2 cellular contexts compared by ENCODE assay signal in genomic region chr15:81113861-81114261, GRCh38.
TF ChIP-seq lines count a peak whose summit lies in the region.

No MANE protein-coding gene starts in this region.

TF ChIP-seq in WTC11, 78 proteins besides CTCF, POLR2A, EP300 and RAD21 (continued from another document):
- TF ChIP-seq ATF3 (CRISPR knock-in tag; conservative IDR thresholded peaks at IDR 0.05) (no peak), NR3C1 (CRISPR knock-in tag; conservative IDR thresholded peaks at IDR 0.05; ENCODE audit: low read depth) (no peak), MYBL2 (CRISPR knock-in tag; IDR thresholded peaks at IDR 0.05) (no peak), SP1 (CRISPR knock-in tag; conservative IDR thresholded peaks at IDR 0.05) (no peak), IRF2 (CRISPR knock-in tag; IDR thresholded peaks at IDR 0.05; ENCODE audit: borderline replicate concordance, low read depth) (no peak), TP53 (CRISPR knock-in tag; IDR thresholded peaks at IDR 0.05) (no peak), ZNF512 (CRISPR knock-in tag; IDR thresholded peaks at IDR 0.05; ENCODE audit: borderline replicate concordance) (no peak), HMGXB4 (CRISPR knock-in tag; IDR thresholded peaks at IDR 0.05) (no peak), FOXP1 (CRISPR knock-in tag; IDR thresholded peaks at IDR 0.05; ENCODE audit: borderline replicate concordance) (no peak), NFATC4 (CRISPR knock-in tag; IDR thresholded peaks at IDR 0.05) (no peak), E2F5 (CRISPR knock-in tag; IDR thresholded peaks at IDR 0.05) (no peak)

TF ChIP-seq in endothelial cell of umbilical vein, 7 proteins besides CTCF, POLR2A, EP300 and RAD21:
- TF ChIP-seq MYC (IDR thresholded peaks at IDR 0.05; ENCODE audit: low read depth, low read length) = no peak
- TF ChIP-seq MAX (IDR thresholded peaks at IDR 0.05; ENCODE audit: insufficient read depth, insufficient read length) = no peak
- no peak for TF ChIP-seq JUN (IDR thresholded peaks at IDR 0.05; ENCODE audit: borderline replicate concordance, insufficient read depth, insufficient read length, low read depth)
